Comparison of ENCODE assay signal across 23 cellular contexts in the genomic region with DNA sequence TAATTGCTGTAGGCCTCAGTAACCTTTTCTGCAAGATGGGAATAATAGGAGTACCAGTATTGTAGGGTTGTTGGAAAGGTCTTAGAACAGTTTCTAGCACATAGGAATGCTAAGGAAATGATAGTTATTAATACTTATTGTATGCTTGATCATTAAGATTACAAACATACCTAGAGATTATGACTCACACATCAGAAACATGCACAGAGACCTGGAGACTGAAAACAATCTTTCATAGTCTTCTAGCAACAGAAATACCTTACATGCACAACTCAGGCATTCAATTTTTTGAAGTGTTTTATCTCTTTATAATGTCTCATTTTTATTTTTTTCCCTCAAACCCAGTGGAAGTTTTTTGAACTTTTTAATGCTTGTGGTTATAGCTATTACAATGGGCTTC.
"Had no signal": no experiment of that assay in that cellular context is flagged by ENCODE, and none has a peak within 500 bp of the region (broad histone marks: within the 10 kb centered on the region; RNA-seq: fewer than 3 reads in every experiment).

No MANE protein-coding gene starts in this region.

- H3K4me3 ChIP-seq: adrenal gland, cardiac muscle cell, gastrocnemius medialis, ovary, psoas muscle, right lobe of liver, suprapubic skin, transverse colon, uterus had no signal

- H3K36me3 ChIP-seq: adrenal gland, cardiac muscle cell, gastrocnemius medialis, ovary, right lobe of liver, suprapubic skin, transverse colon, uterus, WERI-Rb-1 had no signal

- H3K4me1 ChIP-seq: adrenal gland, gastrocnemius medialis, psoas muscle, right lobe of liver, suprapubic skin, transverse colon, uterus had no signal

- H3K4me1 Mint-ChIP-seq: naive thymus-derived CD8-positive, alpha-beta T cell had no signal

- H3K27me3 ChIP-seq: adrenal gland, cardiac muscle cell, gastrocnemius medialis, ovary, right lobe of liver, suprapubic skin, transverse colon, uterus had no signal

- FAIRE-seq: small intestine had no signal

- H3K27ac Mint-ChIP-seq: activated naive CD4-positive, alpha-beta T cell treated with anti-CD3 and anti-CD28 coated beads, Interleukin-2, amount 50 U/mL, for 72 hours; endodermal cell; naive thymus-derived CD8-positive, alpha-beta T cell; stimulated activated naive CD8-positive, alpha-beta T cell treated with anti-CD3 and anti-CD28 coated beads, Interleukin-15, Interleukin-2, amounts not matched to agents 100 ng/mL and 50 ng/mL, for 24 hours had no signal

- H3K27me3 Mint-ChIP-seq: stimulated activated naive CD8-positive, alpha-beta T cell treated with anti-CD3 and anti-CD28 coated beads, Interleukin-15, Interleukin-2, amounts not matched to agents 100 ng/mL and 50 ng/mL, for 24 hours had no signal

- H3K9me3 Mint-ChIP-seq: endodermal cell had no signal

- H3K4me3 Mint-ChIP-seq: endodermal cell; naive thymus-derived CD8-positive, alpha-beta T cell; stimulated activated naive CD8-positive, alpha-beta T cell treated with anti-CD3 and anti-CD28 coated beads, Interleukin-15, Interleukin-2, amounts not matched to agents 100 ng/mL and 50 ng/mL, for 24 hours had no signal

- H3K27ac ChIP-seq: adrenal gland, cardiac muscle cell, gastrocnemius medialis, ovary, psoas muscle, right lobe of liver, suprapubic skin, transverse colon, uterus, WERI-Rb-1 had no signal

- H3K9me3 ChIP-seq: adrenal gland, gastrocnemius medialis, ovary, psoas muscle, right lobe of liver, suprapubic skin, transverse colon, uterus had no signal

- DNase-seq: activated CD4-positive, alpha-beta T cell treated with anti-CD3 and anti-CD28 coated beads for 1 hour; activated gamma-delta T cell; adrenal gland; endodermal cell; erythroblast; gastrocnemius medialis; left cardiac atrium; mesendoderm; naive thymus-derived CD8-positive, alpha-beta T cell; ovary; psoas muscle; right lobe of liver; small intestine; stimulated activated CD4-positive, alpha-beta T cell treated with anti-CD3 and anti-CD28 coated beads, Interleukin-15, amount 100 ng/mL, for 24 hours; stimulated activated CD4-positive, alpha-beta T cell treated with anti-CD3 and anti-CD28 coated beads, Interleukin-2, amount 100 ng/mL, for 48 hours; T-helper 2 cell; transverse colon; uterus; WERI-Rb-1 had no signal

- ATAC-seq: activated naive CD4-positive, alpha-beta T cell treated with anti-CD3 and anti-CD28 coated beads, Interleukin-2, amount 50 U/mL, for 72 hours; gastrocnemius medialis; left cardiac atrium; naive thymus-derived CD8-positive, alpha-beta T cell; psoas muscle; right lobe of liver had no signal
